ENCODE assay signal across 1 cellular context in genomic region chr9:136946893-136947891, GRCh38.
TF ChIP-seq lines count a peak whose summit lies in the region.

No MANE protein-coding gene starts in this region.

TF ChIP-seq in WTC11, 78 proteins besides CTCF, POLR2A, EP300 and RAD21 (continued from another document):
- peak; percentile 53 for TF ChIP-seq ZNF423 (CRISPR knock-in tag; IDR thresholded peaks at IDR 0.05)
- peak; percentile 55; the same call in 1 of the 2 replicates for TF ChIP-seq HMGXB4 (CRISPR knock-in tag; IDR thresholded peaks at IDR 0.05)
TF ChIP-seq in WTC11: peak in this region for 2.
